Comparison of ENCODE assay signal across 1 cellular context in genomic region chr3:53846134-53846850, GRCh38.
TF ChIP-seq lines count a peak whose summit lies in the region.

CHDH (minus strand) TSS chr3:53846419; CDS start chr3:53824008, 22,411 bp downstream.
IL17RB (plus strand) TSS chr3:53846568; CDS start chr3:53846589, 21 bp downstream.

TF ChIP-seq in HCT116, 20 proteins besides CTCF, POLR2A, EP300 and RAD21 (continued from another document):
- no peak for TF ChIP-seq REST (IDR thresholded peaks at IDR 0.05; ENCODE audit: low read depth)
- TF ChIP-seq ELF1 (IDR thresholded peaks at IDR 0.05; ENCODE audit: borderline replicate concordance, low read depth) = no peak
- no peak for TF ChIP-seq ZNF274 (IDR thresholded peaks at IDR 0.05; ENCODE audit: low read depth, low read length)
- no peak for TF ChIP-seq ATF3 (IDR thresholded peaks at IDR 0.05)
- TF ChIP-seq SP1 (IDR thresholded peaks at IDR 0.05; ENCODE audit: low read depth) = no peak; the same call in 1 of the 2 replicates
